Comparison of ENCODE assay signal across 18 cellular contexts in genomic region chr21:40177979-40178378, GRCh38.
DNase-seq lines count a peak whose midpoint lies in the region; ATAC-seq and TF ChIP-seq lines count a peak whose summit lies in the region.
"Had no signal": no experiment of that assay in that cellular context is flagged by ENCODE, and none has a peak within 500 bp of the region (broad histone marks: within the 10 kb centered on the region; RNA-seq: fewer than 3 reads in every experiment).

No MANE protein-coding gene starts in this region.

- no peak overlapping the region for H3K27ac Mint-ChIP-seq in stimulated activated naive CD8-positive, alpha-beta T cell treated with anti-CD3 and anti-CD28 coated beads, Interleukin-15, amount 100 ng/mL, for 72 hours
- H3K27ac Mint-ChIP-seq: H9, HFFc6 had no signal

- no peak for TF ChIP-seq CTCF in psoas muscle (IDR thresholded peaks at IDR 0.05)

- ATAC-seq in psoas muscle, result no peak
- ATAC-seq in stimulated activated naive CD8-positive, alpha-beta T cell treated with anti-CD3 and anti-CD28 coated beads, Interleukin-15, amount 100 ng/mL, for 72 hours, result no peak
- ATAC-seq: HepG2, K562, Right ventricle myocardium inferior had no signal

- 15 to 25% (median 21%) methylated on average over 6 of the region's 6 CpGs for WGBS in psoas muscle, 3 donors

- no peaks in the 10 kb centered on the region for H3K36me3 ChIP-seq in psoas muscle (ENCODE audit: insufficient read depth in 1 of 2, low read depth in 1 of 2)
- H3K36me3 ChIP-seq: MG63 had no signal

- H3K9me3 ChIP-seq in psoas muscle, result no peaks in the 10 kb centered on the region
- H3K9me3 ChIP-seq: MG63 had no signal

- no peak overlapping the region for H3K4me3 Mint-ChIP-seq in stimulated activated naive CD8-positive, alpha-beta T cell treated with anti-CD3 and anti-CD28 coated beads, Interleukin-15, amount 100 ng/mL, for 72 hours
- H3K4me3 Mint-ChIP-seq: H9, HFFc6 had no signal

- H3K27me3 ChIP-seq in psoas muscle (ENCODE audit: insufficient read depth in 3 of 3, low read length in 2 of 3), result no peaks in the 10 kb centered on the region

- H3K4me3 ChIP-seq in psoas muscle, result no peak overlapping the region
- H3K4me3 ChIP-seq: GM23248, K562, MG63 had no signal

- H3K4me1 Mint-ChIP-seq in stimulated activated naive CD8-positive, alpha-beta T cell treated with anti-CD3 and anti-CD28 coated beads, Interleukin-15, amount 100 ng/mL, for 72 hours, result no peaks in the 10 kb centered on the region

- DNase-seq in NCI-H146 (lab: John Stamatoyannopoulos, UW), result peak; percentile 58
- no peak for DNase-seq in NCI-H146 treated with DMSO at 0.1 percent for 48 hours (lab: John Stamatoyannopoulos, UW; ENCODE audit: unreplicated experiment)
- DNase-seq in NCI-H1092 (lab: John Stamatoyannopoulos, UW), result peak; percentile 41
- DNase-seq in NCI-H2196 (lab: John Stamatoyannopoulos, UW; ENCODE audit: unreplicated experiment), result peak; percentile 17
- peak; percentile 58 for DNase-seq in cerebellum (ENCODE audit: low spot score)
- DNase-seq in psoas muscle, result no peak
- DNase-seq in stimulated activated naive CD8-positive, alpha-beta T cell treated with anti-CD3 and anti-CD28 coated beads, Interleukin-15, amount 100 ng/mL, for 72 hours, result no peak
- DNase-seq in stimulated activated CD4-positive, alpha-beta T cell treated with anti-CD3 and anti-CD28 coated beads, Interleukin-2, amount 100 ng/mL, for 48 hours, result no peak
- DNase-seq: DND-41, GM23248, H9, HFFc6, MG63, NCI-H187 had no signal

- no peaks in the 10 kb centered on the region for H3K4me1 ChIP-seq in psoas muscle

- H3K27ac ChIP-seq in psoas muscle, result no peak overlapping the region
- H3K27ac ChIP-seq: GM23248, HL-60 had no signal

- intact Hi-C loops in psoas muscle (cut with DNase I), result no loop called here

- peaks cover 7% of the 10 kb centered on the region for H3K27me3 Mint-ChIP-seq in stimulated activated naive CD8-positive, alpha-beta T cell treated with anti-CD3 and anti-CD28 coated beads, Interleukin-15, amount 100 ng/mL, for 72 hours

- H3K9me3 Mint-ChIP-seq in stimulated activated naive CD8-positive, alpha-beta T cell treated with anti-CD3 and anti-CD28 coated beads, Interleukin-15, amount 100 ng/mL, for 72 hours, result peaks cover 16 to 17% of the 10 kb centered on the region in 2 donors

Comparison
In these comparisons a context has a peak if more than half of its experiments do, and no peak if none do; other contexts are left out.
1. DNase-seq: peak in NCI-H146 (single experiment), NCI-H1092 (single experiment), NCI-H2196 (single experiment) and cerebellum (single experiment); none in NCI-H146 treated with DMSO at 0.1 percent for 48 hours (single experiment), psoas muscle (0 of 2), stimulated activated naive CD8-positive, alpha-beta T cell treated with anti-CD3 and anti-CD28 coated beads, Interleukin-15, amount 100 ng/mL, for 72 hours (0 of 2) and stimulated activated CD4-positive, alpha-beta T cell treated with anti-CD3 and anti-CD28 coated beads, Interleukin-2, amount 100 ng/mL, for 48 hours (0 of 2).